12 cellular contexts compared by ENCODE assay signal in the genomic region with DNA sequence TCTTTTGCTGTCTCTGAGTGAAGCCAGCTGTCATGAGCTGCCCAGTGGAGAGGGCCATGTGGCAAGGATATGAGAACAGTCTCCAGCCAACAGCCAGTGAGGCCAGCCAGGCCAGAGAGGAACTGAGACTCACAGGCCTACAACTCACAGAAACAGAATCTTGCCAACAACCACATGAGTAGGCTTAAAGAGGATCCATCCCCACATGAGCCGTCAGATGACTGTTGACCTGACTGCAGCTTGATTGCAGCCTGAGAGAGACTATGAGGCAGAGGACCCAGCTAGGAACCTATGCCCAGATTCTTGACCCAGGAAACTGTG.
A peak's percentile ranks its signal among the peaks of the same experiment; 100 is the strongest.
DNase-seq lines count a peak whose midpoint lies in the region; ATAC-seq and TF ChIP-seq lines count a peak whose summit lies in the region.
"Had no signal": no experiment of that assay in that cellular context is flagged by ENCODE, and none has a peak within 500 bp of the region (broad histone marks: within the 10 kb centered on the region; RNA-seq: fewer than 3 reads in every experiment).

No MANE protein-coding gene starts in this region.

- WGBS in ectodermal cell, 2 experiments, result 77 to 93% methylated on average over 1 of the region's 1 CpG
- WGBS in thyroid gland, 2 donors, result 75 to 93% methylated on average over 1 of the region's 1 CpG

- H3K27me3 ChIP-seq in ectodermal cell (ENCODE audit: control insufficient read depth, insufficient read depth, low read length, poor library complexity, severe bottlenecking) (no peaks in the 10 kb centered on the region), lower lobe of right lung (ENCODE audit: low read depth) (no peaks in the 10 kb centered on the region), thyroid gland (no peaks in the 10 kb centered on the region)

- TF ChIP-seq CTCF in lower lobe of right lung (IDR thresholded peaks at IDR 0.05) (no peak), thyroid gland (IDR thresholded peaks at IDR 0.05) (no peak), omental fat pad (IDR thresholded peaks at IDR 0.05) (no peak)

- intact Hi-C loops in lower lobe of right lung (cut with DNase I), result no loop called here
- intact Hi-C loops in thyroid gland (cut with DNase I), result no loop called here

- no peak for TF ChIP-seq POLR2A in thyroid gland (IDR thresholded peaks at IDR 0.05)

- H3K4me3 ChIP-seq in ectodermal cell (ENCODE audit: insufficient read depth, low read depth, low read length), result no peak overlapping the region
- no peak overlapping the region for H3K4me3 ChIP-seq in lower lobe of right lung
- no peak overlapping the region for H3K4me3 ChIP-seq in thyroid gland (replicated peaks in 1 of 3)

- H3K4me1 ChIP-seq in ectodermal cell (ENCODE audit: control insufficient read depth, insufficient read depth, low read length) (peaks cover 18% of the 10 kb centered on the region), lower lobe of right lung (peaks cover 32% of the 10 kb centered on the region), thyroid gland (peaks cover 0 to 19% of the 10 kb centered on the region in 2 donors)

- H3K27ac ChIP-seq in ectodermal cell (ENCODE audit: insufficient read depth, low read depth, low read length, poor library complexity, severe bottlenecking), result peak overlapping the region; percentile 90
- H3K27ac ChIP-seq in lower lobe of right lung, result peak overlapping the region; percentile 67
- H3K27ac ChIP-seq in thyroid gland, result peak overlapping the region; percentile 34 to 55 (median 55)

- ATAC-seq in lower lobe of right lung (peak; percentile 61 to 84), HG03196 (IDR thresholded peaks at IDR 0.05; ENCODE audit: unreplicated experiment) (no peak), omental fat pad (ENCODE audit: low FRiP score) (no peak)

- H3K9me3 ChIP-seq in ectodermal cell (ENCODE audit: control insufficient read depth, low read length) (no peaks in the 10 kb centered on the region), lower lobe of right lung (no peaks in the 10 kb centered on the region), thyroid gland (no peaks in the 10 kb centered on the region)

- peak; percentile 96 for DNase-seq in MV-4-11 (lab: John Stamatoyannopoulos, UW)
- DNase-seq in lower lobe of right lung, result peak; percentile 78
- DNase-seq in thyroid gland, result peak in 1 of 2 donors; percentile 22
- DNase-seq in NCI-H2081 (lab: John Stamatoyannopoulos, UW), result no peak
- DNase-seq in omental fat pad (ENCODE audit: low spot score), result no peak
- DNase-seq in DMS114 treated with DMSO at 0.1 percent for 48 hours (lab: John Stamatoyannopoulos, UW; ENCODE audit: unreplicated experiment), result no peak
- DNase-seq: activated CD8-positive, alpha-beta memory T cell treated with anti-CD3 and anti-CD28 coated beads, Interleukin-2, amount 50 U/mL, for 4 hours; NCI-H1436; OCI-M1; stimulated activated naive CD4-positive, alpha-beta T cell treated with Interleukin-2 at 50 U/mL for 16 hours had no signal

- no peaks in the 10 kb centered on the region for H3K36me3 ChIP-seq in ectodermal cell (ENCODE audit: control insufficient read depth, insufficient read depth, low read length)
- no peaks in the 10 kb centered on the region for H3K36me3 ChIP-seq in lower lobe of right lung
- no peaks in the 10 kb centered on the region for H3K36me3 ChIP-seq in thyroid gland

Comparison
In these comparisons a context has a peak if more than half of its experiments do, and no peak if none do; other contexts are left out.
1. DNase-seq: peak in MV-4-11 (single experiment) and lower lobe of right lung (single experiment); none in NCI-H2081 (0 of 2), omental fat pad (single experiment) and DMS114 treated with DMSO at 0.1 percent for 48 hours (single experiment).
2. ATAC-seq: peak in lower lobe of right lung (2 of 2); none in HG03196 (single experiment) and omental fat pad (single experiment).
3. Peak in every context shown above with its lines, with median percentiles within 50 percentile points of each other: H3K27ac ChIP-seq.